ENCODE assay signal across 18 cellular contexts in the genomic region with DNA sequence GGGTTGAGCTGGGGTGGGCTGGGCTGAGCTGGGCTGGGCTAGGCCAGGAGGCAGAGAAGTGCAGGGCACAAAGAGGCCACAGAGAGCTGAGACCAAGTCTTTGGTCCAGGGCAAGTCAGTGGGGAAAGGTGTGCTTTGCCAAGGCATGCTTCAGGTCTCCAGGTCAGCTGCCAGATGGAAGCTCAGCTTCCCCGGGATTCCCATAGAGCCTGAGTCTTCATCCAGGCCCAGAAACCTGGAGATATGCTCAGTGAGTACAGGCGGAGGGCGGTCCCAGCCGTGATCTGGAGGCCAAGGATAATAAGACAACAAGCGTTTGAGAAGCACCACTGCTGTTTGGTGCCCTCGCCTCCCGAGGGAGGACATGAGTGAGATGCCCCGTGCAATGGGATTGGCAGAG. TPM values are rescaled to one million over a fixed set of nuclear protein-coding genes. Genes with fewer than 3 reads are reported as not detected.
DNase-seq lines count a peak whose midpoint lies in the region; ATAC-seq and TF ChIP-seq lines count a peak whose summit lies in the region.
"Had no signal": no experiment of that assay in that cellular context is flagged by ENCODE, and none has a peak within 500 bp of the region (broad histone marks: within the 10 kb centered on the region; RNA-seq: fewer than 3 reads in every experiment).

No MANE protein-coding gene starts in this region.

- H4K20me1 ChIP-seq in H9 (ENCODE audit: control insufficient read depth, insufficient read depth, insufficient read length), result no peaks in the 10 kb centered on the region

- H3T11ph ChIP-seq in H9 (ENCODE audit: low read length), result no peak overlapping the region

- TF ChIP-seq CTCF in H9 (conservative IDR thresholded peaks at IDR 0.05) (no peak), spleen (IDR thresholded peaks at IDR 0.05 in 8 of 11, conservative IDR thresholded peaks at IDR 0.05 in 3 of 11) (no peak)

- no peak overlapping the region for H3K4ac ChIP-seq in H9 (ENCODE audit: low read depth, low read length)

- no peaks in the 10 kb centered on the region for H3K36me3 Mint-ChIP-seq in H9 (ENCODE audit: insufficient read depth in 1 of 3, low read depth in 3 of 3)
- H3K36me3 Mint-ChIP-seq in activated T-cell treated with anti-CD3 and anti-CD28 coated beads, Interleukin-2, amount 50 U/mL, for 24 hours (ENCODE audit: low read depth), result no peaks in the 10 kb centered on the region
- H3K36me3 Mint-ChIP-seq: CD4-positive, alpha-beta memory T cell had no signal

- no peak overlapping the region for H3K4me3 ChIP-seq in spleen

- no peak overlapping the region for H3K9ac ChIP-seq in H9 (ENCODE audit: extremely low read depth, insufficient read length, low read length)

- H3K36me3 ChIP-seq in spleen, result no peaks in the 10 kb centered on the region

- no peak overlapping the region for H4K5ac ChIP-seq in H9 (ENCODE audit: insufficient read length, low read depth, low read length)

- no peak overlapping the region for H2BK20ac ChIP-seq in H9 (ENCODE audit: low read depth, low read length, poor library complexity, severe bottlenecking)

- H3K23me2 ChIP-seq in H9 (ENCODE audit: insufficient read length, low read depth, low read length, poor library complexity, severe bottlenecking), result no peaks in the 10 kb centered on the region

- H2BK120ac ChIP-seq in H9 (ENCODE audit: low read depth, low read length, poor library complexity, severe bottlenecking), result no peak overlapping the region

- peaks cover 0 to 5% of the 10 kb centered on the region in 2 experiments; a peak in 3 of 5 replicates for H3K9me3 Mint-ChIP-seq in H9
- no peaks in the 10 kb centered on the region for H3K9me3 Mint-ChIP-seq in activated T-cell treated with anti-CD3 and anti-CD28 coated beads, Interleukin-2, amount 50 U/mL, for 24 hours

- no peak overlapping the region for H3K23ac ChIP-seq in H9 (ENCODE audit: insufficient read length, low read depth, low read length)

- H3K4me3 Mint-ChIP-seq in H9, result no peak overlapping the region
- no peak overlapping the region for H3K4me3 Mint-ChIP-seq in activated T-cell treated with anti-CD3 and anti-CD28 coated beads, Interleukin-2, amount 50 U/mL, for 24 hours
- H3K4me3 Mint-ChIP-seq: CD4-positive, alpha-beta memory T cell; HFFc6 had no signal

- no peaks in the 10 kb centered on the region for H3K9me3 ChIP-seq in H9 (ENCODE audit: control insufficient read depth, low read depth, low read length)
- H3K9me3 ChIP-seq in spleen, result peaks cover 0 to 46% (median 16%) of the 10 kb centered on the region in 8 donors

- no peaks in the 10 kb centered on the region; the same call in 1 of the 2 replicates for H3K79me2 ChIP-seq in H9 (ENCODE audit: insufficient read depth, low read length)

- peak overlapping the region; percentile 44 for H3K18ac ChIP-seq in H9 (ENCODE audit: insufficient read length, low read depth, low read length)

- H2BK15ac ChIP-seq in H9 (ENCODE audit: low read depth, low read length), result no peak overlapping the region

- H3K14ac ChIP-seq in H9 (ENCODE audit: insufficient read depth, low read length), result no peak overlapping the region

- intact Hi-C loops in spleen (cut with DNase I; ENCODE audit: low total_unique reads), result no loop called here

- no peak for TF ChIP-seq POLR2A in spleen (IDR thresholded peaks at IDR 0.05)

- H3K27me3 ChIP-seq in H9 (ENCODE audit: insufficient read depth, low read length) (no peaks in the 10 kb centered on the region), spleen (replicated peaks in 1 of 7) (no peaks in the 10 kb centered on the region)

- H3K27me3 Mint-ChIP-seq in H9 (ENCODE audit: low read depth), result peaks cover 2% of the 10 kb centered on the region
- H3K27me3 Mint-ChIP-seq in activated T-cell treated with anti-CD3 and anti-CD28 coated beads, Interleukin-2, amount 50 U/mL, for 24 hours, result no peaks in the 10 kb centered on the region
- H3K27me3 Mint-ChIP-seq: CD4-positive, alpha-beta memory T cell had no signal

- H3K4me1 ChIP-seq in H9 (ENCODE audit: insufficient read depth, low read length) (no peaks in the 10 kb centered on the region), spleen (no peaks in the 10 kb centered on the region)

- H3K27ac ChIP-seq in H9 (ENCODE audit: insufficient read length, low read depth, low read length) (no peak overlapping the region), spleen (no peak overlapping the region)

- 0 out of 4 replicates have a peak, but pooled peaks cover 0 to 3% of the 10 kb centered on the region in 2 experiments for H3K4me1 Mint-ChIP-seq in H9
- H3K4me1 Mint-ChIP-seq in activated T-cell treated with anti-CD3 and anti-CD28 coated beads, Interleukin-2, amount 50 U/mL, for 24 hours (ENCODE audit: low read depth), result no peaks in the 10 kb centered on the region
- H3K4me1 Mint-ChIP-seq: CD4-positive, alpha-beta memory T cell had no signal

- no peak overlapping the region for H3K4me2 ChIP-seq in H9 (ENCODE audit: insufficient read depth, insufficient read length, low read length)

- H2BK5ac ChIP-seq in H9 (ENCODE audit: insufficient read length, low read length), result no peak overlapping the region

- no peaks in the 10 kb centered on the region for H3K79me1 ChIP-seq in H9 (ENCODE audit: insufficient read depth, low read depth, low read length, poor library complexity, severe bottlenecking)

- H2BK12ac ChIP-seq in H9 (ENCODE audit: insufficient read length, low read depth, low read length), result no peak overlapping the region

- no peak overlapping the region for H4K91ac ChIP-seq in H9 (ENCODE audit: insufficient read length, low read depth, low read length)

- H2AK5ac ChIP-seq in H9 (ENCODE audit: insufficient read length, low read length), result no peak overlapping the region

- no peak overlapping the region for H4K8ac ChIP-seq in H9 (replicated peaks; ENCODE audit: insufficient read length, low read depth, low read length)

- DNase-seq in H9 (no peak), cerebellar nuclear complex (lab: John Stamatoyannopoulos, UW) (peak; percentile 87 to 93), spleen (peak; percentile 41)
- no peak for DNase-seq in activated T-cell treated with anti-CD3 and anti-CD28 coated beads, Interleukin-2, amount 50 U/mL, for 24 hours
- DNase-seq: Calu3; CD4-positive, alpha-beta memory T cell; COR-L47; DMS53; DMS79 treated with DMSO at 0.1 percent for 48 hours; GOT3; H7; HFFc6 had no signal

- no peak overlapping the region for H3K56ac ChIP-seq in H9 (ENCODE audit: insufficient read length, low read depth, low read length)

- H2AFZ ChIP-seq in H9 (ENCODE audit: low read length), result no peak overlapping the region

- WGBS in H9 (ENCODE audit: extremely low coverage, insufficient read length, low lambda C conversion rate), result no CpG with 5 or more reads among the region's 8 CpGs
- WGBS in spleen, 5 donors, result 86 to 93% (median 91%) methylated on average over 8 of the region's 8 CpGs

- ATAC-seq in GM21528 (IDR thresholded peaks at IDR 0.05; ENCODE audit: low FRiP score, unreplicated experiment) (no peak), GM18907 (IDR thresholded peaks at IDR 0.05; ENCODE audit: unreplicated experiment) (no peak)
- ATAC-seq: HCT116 had no signal

- H3K27ac Mint-ChIP-seq in H9, result no peak overlapping the region
- H3K27ac Mint-ChIP-seq in activated T-cell treated with anti-CD3 and anti-CD28 coated beads, Interleukin-2, amount 50 U/mL, for 24 hours, result no peak overlapping the region
- H3K27ac Mint-ChIP-seq: CD4-positive, alpha-beta memory T cell; HFFc6 had no signal

RNA-seq across cellular contexts. Expression of gene CALN1, which starts 4.7 kb away (rescaled TPM):
- 2.8 and 3.3 TPM in 2 replicates for total RNA-seq in H9 (2021)
- under 1 TPM in 2 of 7 donors, not detected in 5; 0.03 to 0.19 TPM for total RNA-seq in spleen
- polyA plus RNA-seq in spleen, result under 1 TPM in 1 of 3 donors, not detected in 2; under 0.01 TPM
- total RNA-seq: A172; A673; Calu3; CD4-positive, alpha-beta memory T cell; HFFc6 had no signal
- polyA plus RNA-seq: BJ; CD4-positive, alpha-beta memory T cell had no signal

Comparison
In these comparisons a context has a peak if more than half of its experiments do, and no peak if none do; other contexts are left out.
1. DNase-seq: peak in cerebellar nuclear complex (2 of 2) and spleen (single experiment); none in H9 (single experiment) and activated T-cell treated with anti-CD3 and anti-CD28 coated beads, Interleukin-2, amount 50 U/mL, for 24 hours (single experiment).